Comparison of ENCODE assay signal across 1 cellular context in the genomic region with DNA sequence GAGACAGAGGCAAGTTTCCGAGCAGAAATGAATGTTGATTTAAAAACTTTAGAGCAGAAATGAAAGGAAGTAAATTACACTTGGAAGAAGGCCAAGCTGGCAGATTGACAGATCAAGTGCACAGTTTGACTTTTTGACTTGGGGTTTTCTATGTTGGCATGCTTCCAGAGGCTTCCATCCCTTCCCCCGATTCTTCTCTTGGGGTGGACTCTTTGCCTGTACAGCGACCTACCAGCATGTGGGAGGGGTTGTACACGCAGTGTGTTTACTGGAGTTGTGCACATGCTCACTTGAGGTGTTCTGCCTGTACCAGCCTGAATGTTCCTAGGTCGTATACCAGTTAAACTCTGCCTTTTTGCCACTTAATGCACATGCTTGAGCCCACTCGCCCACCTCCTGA.
TF ChIP-seq lines count a peak whose summit lies in the region.

No MANE protein-coding gene starts in this region.

TF ChIP-seq in GM12878, 131 proteins besides CTCF, POLR2A, EP300 and RAD21 (continued from another document):
- TF ChIP-seq, protein P1, sequence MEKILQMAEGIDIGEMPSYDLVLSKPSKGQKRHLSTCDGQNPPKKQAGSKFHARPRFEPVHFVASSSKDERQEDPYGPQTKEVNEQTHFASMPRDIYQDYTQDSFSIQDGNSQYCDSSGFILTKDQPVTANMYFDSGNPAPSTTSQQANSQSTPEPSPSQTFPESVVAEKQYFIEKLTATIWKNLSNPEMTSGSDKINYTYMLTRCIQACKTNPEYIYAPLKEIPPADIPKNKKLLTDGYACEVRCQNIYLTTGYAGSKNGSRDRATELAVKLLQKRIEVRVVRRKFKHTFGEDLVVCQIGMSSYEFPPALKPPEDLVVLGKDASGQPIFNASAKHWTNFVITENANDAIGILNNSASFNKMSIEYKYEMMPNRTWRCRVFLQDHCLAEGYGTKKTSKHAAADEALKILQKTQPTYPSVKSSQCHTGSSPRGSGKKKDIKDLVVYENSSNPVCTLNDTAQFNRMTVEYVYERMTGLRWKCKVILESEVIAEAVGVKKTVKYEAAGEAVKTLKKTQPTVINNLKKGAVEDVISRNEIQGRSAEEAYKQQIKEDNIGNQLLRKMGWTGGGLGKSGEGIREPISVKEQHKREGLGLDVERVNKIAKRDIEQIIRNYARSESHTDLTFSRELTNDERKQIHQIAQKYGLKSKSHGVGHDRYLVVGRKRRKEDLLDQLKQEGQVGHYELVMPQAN (conservative IDR thresholded peaks at IDR 0.05) = no peak
- TF ChIP-seq YY1 (IDR thresholded peaks at IDR 0.05; ENCODE audit: low read depth, low read length) (no peak), PML (IDR thresholded peaks at IDR 0.05; ENCODE audit: low read length) (no peak), EGR1 (IDR thresholded peaks at IDR 0.05; ENCODE audit: borderline replicate concordance in 1 of 2, low read depth in 2 of 2, low read length in 2 of 2) (no peak), MYC (IDR thresholded peaks at IDR 0.05; ENCODE audit: insufficient read depth, insufficient read length, insufficient replicate concordance, low read length, severe bottlenecking) (no peak), IKZF2 (IDR thresholded peaks at IDR 0.05) (no peak), ATF7 (IDR thresholded peaks at IDR 0.05; ENCODE audit: low read depth) (no peak), ZNF274 (IDR thresholded peaks at IDR 0.05; ENCODE audit: insufficient read depth, insufficient read length) (no peak)
- TF ChIP-seq, protein P2, sequence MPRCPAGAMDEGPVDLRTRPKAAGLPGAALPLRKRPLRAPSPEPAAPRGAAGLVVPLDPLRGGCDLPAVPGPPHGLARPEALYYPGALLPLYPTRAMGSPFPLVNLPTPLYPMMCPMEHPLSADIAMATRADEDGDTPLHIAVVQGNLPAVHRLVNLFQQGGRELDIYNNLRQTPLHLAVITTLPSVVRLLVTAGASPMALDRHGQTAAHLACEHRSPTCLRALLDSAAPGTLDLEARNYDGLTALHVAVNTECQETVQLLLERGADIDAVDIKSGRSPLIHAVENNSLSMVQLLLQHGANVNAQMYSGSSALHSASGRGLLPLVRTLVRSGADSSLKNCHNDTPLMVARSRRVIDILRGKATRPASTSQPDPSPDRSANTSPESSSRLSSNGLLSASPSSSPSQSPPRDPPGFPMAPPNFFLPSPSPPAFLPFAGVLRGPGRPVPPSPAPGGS (IDR thresholded peaks at IDR 0.05; ENCODE audit: borderline replicate concordance, insufficient read depth, low read depth, low read length, poor library complexity, severe bottlenecking) = no peak
- TF ChIP-seq, protein P3, sequence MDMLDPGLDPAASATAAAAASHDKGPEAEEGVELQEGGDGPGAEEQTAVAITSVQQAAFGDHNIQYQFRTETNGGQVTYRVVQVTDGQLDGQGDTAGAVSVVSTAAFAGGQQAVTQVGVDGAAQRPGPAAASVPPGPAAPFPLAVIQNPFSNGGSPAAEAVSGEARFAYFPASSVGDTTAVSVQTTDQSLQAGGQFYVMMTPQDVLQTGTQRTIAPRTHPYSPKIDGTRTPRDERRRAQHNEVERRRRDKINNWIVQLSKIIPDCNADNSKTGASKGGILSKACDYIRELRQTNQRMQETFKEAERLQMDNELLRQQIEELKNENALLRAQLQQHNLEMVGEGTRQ (IDR thresholded peaks at IDR 0.05; ENCODE audit: borderline replicate concordance, low read depth, low read length) = no peak
